ENCODE assay signal across 26 cellular contexts in the genomic region with DNA sequence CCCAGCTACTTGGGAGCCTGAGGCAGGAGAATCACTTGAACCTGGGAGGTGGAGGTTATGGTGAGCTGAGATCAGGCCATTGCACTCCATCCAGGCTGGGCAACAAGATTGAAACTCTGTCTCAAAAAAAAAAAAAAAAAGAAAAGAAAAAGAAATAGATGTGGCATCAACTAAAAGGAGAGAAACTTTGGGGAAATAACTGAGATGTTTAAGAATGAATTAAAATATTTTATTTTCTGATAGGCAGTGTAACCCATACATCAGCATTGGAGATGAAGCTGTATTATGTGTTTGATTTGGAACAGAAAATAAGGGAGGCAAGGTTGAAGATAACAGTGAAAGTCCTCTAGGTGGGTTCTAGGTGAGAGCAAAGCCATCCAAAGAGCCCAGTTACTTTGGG.
"Had no signal": no experiment of that assay in that cellular context is flagged by ENCODE, and none has a peak within 500 bp of the region (broad histone marks: within the 10 kb centered on the region; RNA-seq: fewer than 3 reads in every experiment).

No MANE protein-coding gene starts in this region.

- H3K4me3 ChIP-seq: stomach, suprapubic skin, testis, thoracic aorta, thyroid gland, tibial artery, tibial nerve, transverse colon, upper lobe of left lung, upper lobe of right lung, uterus, vagina had no signal

- H3K9me3 ChIP-seq: suprapubic skin, testis, thyroid gland, tibial artery, upper lobe of left lung, upper lobe of right lung, uterus, vagina had no signal

- ATAC-seq: stimulated activated effector memory CD8-positive, alpha-beta T cell treated with anti-CD3 and anti-CD28 coated beads, Interleukin-12 subunit alpha, Interleukin-12 subunit beta, amount 100 ng/mL, for 72 hours; stimulated activated memory B cell treated with anti-CD40 and anti-IgM and Interleukin-4, amounts not matched to agents 10 μg/mL and 1 μg/mL and 100 μg/mL, for 72 hours; stimulated activated naive B cell treated with anti-CD40 and anti-IgM and Interleukin-4, amounts not matched to agents 10 μg/mL and 1 μg/mL and 100 μg/mL, for 72 hours; stimulated activated naive CD8-positive, alpha-beta T cell treated with anti-CD3 and anti-CD28 coated beads, Interleukin-15, amount 100 ng/mL, for 72 hours; stimulated activated naive CD8-positive, alpha-beta T cell treated with anti-CD3 and anti-CD28 coated beads, Interleukin-15, Interleukin-2, amounts not matched to agents 100 U/mL and 50 U/mL, for 24 hours; upper lobe of right lung had no signal

- H3K36me3 ChIP-seq: stomach, suprapubic skin, thoracic aorta, thyroid gland, tibial artery, tibial nerve, transverse colon, upper lobe of left lung, upper lobe of right lung, uterus, vagina had no signal

- DNase-seq: stimulated activated CD4-positive, alpha-beta T cell treated with anti-CD3 and anti-CD28 coated beads, Interleukin-2, amount 100 ng/mL, for 48 hours; stimulated activated CD4-positive, alpha-beta T cell treated with anti-CD3 and anti-CD28 coated beads, Interleukin-4, amount 100 ng/mL, for 1 hour; stimulated activated CD4-positive, alpha-beta T cell treated with anti-CD3 and anti-CD28 coated beads, Interleukin-4, amount 100 ng/mL, for 24 hours; stimulated activated CD4-positive, alpha-beta T cell treated with anti-CD3 and anti-CD28 coated beads, Interleukin-4, amount 100 ng/mL, for 4 hours; stimulated activated CD8-positive, alpha-beta memory T cell treated with anti-CD3 and anti-CD28 coated beads, Interleukin-4, amount 100 ng/mL, for 48 hours; stimulated activated naive B cell treated with anti-CD40 and anti-IgM and Interleukin-4, amounts not matched to agents 10 μg/mL and 1 μg/mL and 100 μg/mL, for 72 hours; stimulated activated naive CD4-positive, alpha-beta T cell; stimulated activated naive CD4-positive, alpha-beta T cell treated with Interleukin-2 at 50 U/mL for 16 hours; stimulated activated naive CD8-positive, alpha-beta T cell treated with anti-CD3 and anti-CD28 coated beads, Interleukin-15, amount 100 ng/mL, for 72 hours; stimulated activated naive CD8-positive, alpha-beta T cell treated with anti-CD3 and anti-CD28 coated beads, Interleukin-15, Interleukin-2, amounts not matched to agents 100 U/mL and 50 U/mL, for 24 hours; stomach; substantia nigra; testis; thyroid gland; tibial artery; transverse colon; trophoblast cell; upper lobe of left lung; upper lobe of right lung; uterus had no signal

- H3K27me3 ChIP-seq: stomach, testis, thyroid gland, tibial nerve, transverse colon, upper lobe of left lung, upper lobe of right lung, uterus, vagina had no signal

- H3K27ac ChIP-seq: stomach, suprapubic skin, testis, thoracic aorta, thyroid gland, tibial artery, tibial nerve, transverse colon, upper lobe of left lung, upper lobe of right lung, uterus, vagina had no signal

- H3K4me1 ChIP-seq: stomach, suprapubic skin, testis, thyroid gland, tibial artery, tibial nerve, transverse colon, upper lobe of left lung, upper lobe of right lung, uterus, vagina had no signal
